Comparison of ENCODE assay signal across 26 cellular contexts in genomic region chr3:114892880-114893279, GRCh38.
DNase-seq lines count a peak whose midpoint lies in the region; ATAC-seq and TF ChIP-seq lines count a peak whose summit lies in the region.
"Had no signal": no experiment of that assay in that cellular context is flagged by ENCODE, and none has a peak within 500 bp of the region (broad histone marks: within the 10 kb centered on the region; RNA-seq: fewer than 3 reads in every experiment).

No MANE protein-coding gene starts in this region.

- H3K27me3 ChIP-seq in aorta (ENCODE audit: control insufficient read depth in 1 of 2, insufficient read depth in 2 of 2, low read length in 1 of 2) (no peaks in the 10 kb centered on the region), upper lobe of left lung (no peaks in the 10 kb centered on the region)
- H3K27me3 ChIP-seq: BLaER1 treated with 17β-estradiol and CSF1 and Interleukin-3, amounts not matched to agents 10 nM and 100 nM; brain microvascular endothelial cell; sigmoid colon; testis had no signal

- WGBS in aorta, 2 donors = 46% methylated on average over 3 of the region's 3 CpGs
- 81 to 88% methylated on average over 3 of the region's 3 CpGs for WGBS in upper lobe of left lung, 2 donors

- H3K27me3 Mint-ChIP-seq in immature natural killer cell (ENCODE audit: low read depth in 3 of 3) = no peaks in the 10 kb centered on the region
- H3K27me3 Mint-ChIP-seq: activated naive CD8-positive, alpha-beta T cell treated with anti-CD3 and anti-CD28 coated beads, Interleukin-2, amount 10 ng/mL, durations not matched to agents 7 days and 5 days; naive B cell had no signal

- TF ChIP-seq POLR2A in upper lobe of left lung (IDR thresholded peaks at IDR 0.05) = no peak

- no peak for TF ChIP-seq EP300 in upper lobe of left lung (IDR thresholded peaks at IDR 0.05)

- H3K9me3 ChIP-seq in aorta (ENCODE audit: control insufficient read depth, low read length) (no peaks in the 10 kb centered on the region), upper lobe of left lung (no peaks in the 10 kb centered on the region)
- H3K9me3 ChIP-seq: BLaER1 treated with 17β-estradiol and CSF1 and Interleukin-3, amounts not matched to agents 10 nM and 100 nM; sigmoid colon; testis had no signal

- H3K4me3 ChIP-seq in aorta (ENCODE audit: low read length in 2 of 2) (no peak overlapping the region), upper lobe of left lung (no peak overlapping the region)
- H3K4me3 ChIP-seq: BLaER1 treated with 17β-estradiol and CSF1 and Interleukin-3, amounts not matched to agents 10 nM and 100 nM; K562; sigmoid colon; testis had no signal

- H3K27ac Mint-ChIP-seq in immature natural killer cell = no peak overlapping the region
- H3K27ac Mint-ChIP-seq: activated naive CD8-positive, alpha-beta T cell treated with anti-CD3 and anti-CD28 coated beads, Interleukin-2, amount 10 ng/mL, durations not matched to agents 7 days and 5 days; activated T-helper 2 cell treated with anti-CD3 and anti-CD28 coated beads, Interferon-gamma antibody, Interleukin-2, Interleukin-4, amounts not matched to agents 10 μg/mL and 5 μg/mL and 100 μg/mL, durations not matched to agents 14 hours and 24 hours and 36 hours; stimulated activated effector memory CD8-positive, alpha-beta T cell treated with anti-CD3 and anti-CD28 coated beads, Interleukin-12 subunit alpha, Interleukin-12 subunit beta, amount 100 ng/mL, for 72 hours had no signal

- H3K36me3 ChIP-seq in aorta (ENCODE audit: control insufficient read depth in 1 of 2, insufficient read depth in 2 of 2, low read length in 1 of 2) (no peaks in the 10 kb centered on the region), upper lobe of left lung (no peaks in the 10 kb centered on the region)
- H3K36me3 ChIP-seq: BLaER1 treated with 17β-estradiol and CSF1 and Interleukin-3, amounts not matched to agents 10 nM and 100 nM; brain microvascular endothelial cell; sigmoid colon; WERI-Rb-1 had no signal

- peak; percentile 77 for ATAC-seq in Right ventricle myocardium inferior
- ATAC-seq in left ventricle myocardium superior = peak; percentile 85
- ATAC-seq in aorta (ENCODE audit: low FRiP score) = no peak
- ATAC-seq in upper lobe of left lung (ENCODE audit: low FRiP score in 2 of 2) = no peak
- ATAC-seq: K562; stimulated activated effector memory CD8-positive, alpha-beta T cell treated with anti-CD3 and anti-CD28 coated beads, Interleukin-12 subunit alpha, Interleukin-12 subunit beta, amount 100 ng/mL, for 72 hours had no signal

- H3K4me1 ChIP-seq in aorta (ENCODE audit: control insufficient read depth in 1 of 2, insufficient read depth in 2 of 2, low read length in 2 of 2) = peaks cover 0 to 3% of the 10 kb centered on the region in 2 donors
- no peaks in the 10 kb centered on the region for H3K4me1 ChIP-seq in upper lobe of left lung
- H3K4me1 ChIP-seq: BLaER1 treated with 17β-estradiol and CSF1 and Interleukin-3, amounts not matched to agents 10 nM and 100 nM; testis had no signal

- intact Hi-C loops in Right ventricle myocardium inferior (cut with DNase I) (no loop called here), cardiac septum (cut with DNase I) (no loop called here), left ventricle myocardium superior (cut with micrococcal nuclease) (no loop called here), aorta (cut with DNase I) (no loop called here)

- no peaks in the 10 kb centered on the region for H3K9me3 Mint-ChIP-seq in immature natural killer cell
- H3K9me3 Mint-ChIP-seq: activated naive CD8-positive, alpha-beta T cell treated with anti-CD3 and anti-CD28 coated beads, Interleukin-2, amount 10 ng/mL, durations not matched to agents 7 days and 5 days; activated T-helper 2 cell treated with anti-CD3 and anti-CD28 coated beads, Interferon-gamma antibody, Interleukin-2, Interleukin-4, amounts not matched to agents 10 μg/mL and 5 μg/mL and 100 μg/mL, durations not matched to agents 14 hours and 24 hours and 36 hours; stimulated activated effector memory CD8-positive, alpha-beta T cell treated with anti-CD3 and anti-CD28 coated beads, Interleukin-12 subunit alpha, Interleukin-12 subunit beta, amount 100 ng/mL, for 72 hours had no signal

- no peak for TF ChIP-seq CTCF in upper lobe of left lung (IDR thresholded peaks at IDR 0.05)

- DNase-seq in Right ventricle myocardium inferior (ENCODE audit: missing footprints) (no peak), cardiac septum (ENCODE audit: low spot score) (no peak), SHP77 (lab: John Stamatoyannopoulos, UW) (peak; percentile 31 to 58), left ventricle myocardium superior (no peak), immature natural killer cell (no peak), aorta (no peak), globus pallidus (ENCODE audit: low spot score) (no peak), upper lobe of left lung (no peak)
- DNase-seq: ACHN; activated CD8-positive, alpha-beta memory T cell treated with anti-CD3 and anti-CD28 coated beads, Interleukin-2, amount 50 U/mL, for 4 hours; activated naive CD8-positive, alpha-beta T cell treated with anti-CD3 and anti-CD28 coated beads, Interleukin-2, amount 10 ng/mL, durations not matched to agents 7 days and 5 days; brain microvascular endothelial cell; Calu3; GF-D8; GOT3; MM.1S; naive B cell; NCI-H1930; NCI-H748 treated with DMSO at 0.1 percent for 48 hours; sigmoid colon; testis; WERI-Rb-1 had no signal

- H3K4me1 Mint-ChIP-seq in immature natural killer cell = peaks cover 0 to 7% of the 10 kb centered on the region in 2 donors
- H3K4me1 Mint-ChIP-seq: activated naive CD8-positive, alpha-beta T cell treated with anti-CD3 and anti-CD28 coated beads, Interleukin-2, amount 10 ng/mL, durations not matched to agents 7 days and 5 days; stimulated activated effector memory CD8-positive, alpha-beta T cell treated with anti-CD3 and anti-CD28 coated beads, Interleukin-12 subunit alpha, Interleukin-12 subunit beta, amount 100 ng/mL, for 72 hours had no signal

- H3K4me3 Mint-ChIP-seq in immature natural killer cell = no peak overlapping the region
- H3K4me3 Mint-ChIP-seq: activated naive CD8-positive, alpha-beta T cell treated with anti-CD3 and anti-CD28 coated beads, Interleukin-2, amount 10 ng/mL, durations not matched to agents 7 days and 5 days; naive B cell; stimulated activated effector memory CD8-positive, alpha-beta T cell treated with anti-CD3 and anti-CD28 coated beads, Interleukin-12 subunit alpha, Interleukin-12 subunit beta, amount 100 ng/mL, for 72 hours had no signal

- H3K27ac ChIP-seq in aorta (ENCODE audit: low read depth in 1 of 2, low read length in 2 of 2) (no peak overlapping the region), upper lobe of left lung (no peak overlapping the region)
- H3K27ac ChIP-seq: BLaER1 treated with 17β-estradiol and CSF1 and Interleukin-3, amounts not matched to agents 10 nM and 100 nM; brain microvascular endothelial cell; testis; WERI-Rb-1 had no signal

- peaks cover 0 to 3% (median 0%) of the 10 kb centered on the region in 3 donors for H3K36me3 Mint-ChIP-seq in immature natural killer cell
- H3K36me3 Mint-ChIP-seq: activated naive CD8-positive, alpha-beta T cell treated with anti-CD3 and anti-CD28 coated beads, Interleukin-2, amount 10 ng/mL, durations not matched to agents 7 days and 5 days; stimulated activated effector memory CD8-positive, alpha-beta T cell treated with anti-CD3 and anti-CD28 coated beads, Interleukin-12 subunit alpha, Interleukin-12 subunit beta, amount 100 ng/mL, for 72 hours had no signal

Comparison
In these comparisons a context has a peak if more than half of its experiments do, and no peak if none do; other contexts are left out.
1. ATAC-seq: peak in Right ventricle myocardium inferior (single experiment) and left ventricle myocardium superior (single experiment); none in aorta (single experiment) and upper lobe of left lung (0 of 2).
2. DNase-seq: peak in SHP77 (2 of 2); none in Right ventricle myocardium inferior (single experiment), cardiac septum (single experiment), left ventricle myocardium superior (single experiment), immature natural killer cell (0 of 3), aorta (0 of 2), globus pallidus (single experiment) and upper lobe of left lung (0 of 2).